9 cellular contexts compared by ENCODE assay signal in the genomic region with DNA sequence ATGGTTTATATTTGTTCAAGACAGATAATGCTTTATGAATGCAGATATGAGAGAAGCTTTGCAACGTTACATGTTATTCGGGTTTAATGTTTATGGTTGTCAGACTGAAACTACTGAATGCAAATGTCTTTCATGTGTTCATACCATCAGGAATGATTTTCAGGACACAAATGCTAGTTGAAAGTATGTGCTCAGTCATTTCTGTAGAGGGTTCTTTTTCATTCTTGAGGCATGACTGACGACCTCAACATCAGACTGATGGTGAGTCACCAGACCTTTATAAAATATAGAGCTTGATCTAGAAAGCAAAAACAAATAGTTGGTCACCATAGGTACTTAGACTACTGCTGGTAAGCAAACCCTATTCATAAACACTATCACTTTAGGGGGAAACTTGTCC.
A peak's percentile ranks its signal among the peaks of the same experiment; 100 is the strongest.
DNase-seq lines count a peak whose midpoint lies in the region; ATAC-seq and TF ChIP-seq lines count a peak whose summit lies in the region.
"Had no signal": no experiment of that assay in that cellular context is flagged by ENCODE, and none has a peak within 500 bp of the region (broad histone marks: within the 10 kb centered on the region; RNA-seq: fewer than 3 reads in every experiment).

No MANE protein-coding gene starts in this region.

- H3K36me3 Mint-ChIP-seq in activated CD4-positive, alpha-beta memory T cell treated with anti-CD3 and anti-CD28 coated beads for 36 hours = no peaks in the 10 kb centered on the region
- H3K36me3 Mint-ChIP-seq in T-helper 17 cell (ENCODE audit: low read depth) = no peaks in the 10 kb centered on the region

- intact Hi-C loops in activated CD4-positive, alpha-beta memory T cell treated with anti-CD3 and anti-CD28 coated beads for 36 hours (cut with micrococcal nuclease) = no loop called here

- peak; percentile 80 for ATAC-seq in GM18868 (IDR thresholded peaks at IDR 0.05; ENCODE audit: unreplicated experiment)
- ATAC-seq in T-helper 17 cell = no peak

- H3K9me3 ChIP-seq in T-helper 17 cell (ENCODE audit: control insufficient read depth, low read length, poor library complexity, severe bottlenecking) = no peaks in the 10 kb centered on the region

- DNase-seq in M059J (ENCODE audit: low read depth) (peak; percentile 97), epithelial cell of esophagus (ENCODE audit: low read depth) (peak; percentile 84), stromal cell of bone marrow (ENCODE audit: low read depth) (peak; percentile 86), MV-4-11 (lab: John Stamatoyannopoulos, UW) (no peak), T-helper 17 cell (no peak)
- no peak for DNase-seq in activated CD4-positive, alpha-beta memory T cell treated with anti-CD3 and anti-CD28 coated beads for 36 hours
- DNase-seq: cerebellar nuclear complex had no signal

- no peak overlapping the region for H3K27ac Mint-ChIP-seq in activated CD4-positive, alpha-beta memory T cell treated with anti-CD3 and anti-CD28 coated beads for 36 hours
- H3K27ac Mint-ChIP-seq in T-helper 17 cell = no peak overlapping the region

- no peak for TF ChIP-seq CTCF in epithelial cell of esophagus (IDR thresholded peaks at IDR 0.05; ENCODE audit: insufficient read depth, low read depth, low read length, missing control alignments)

- no peak overlapping the region for H3K4me3 ChIP-seq in epithelial cell of esophagus (ENCODE audit: low read length)

- H3K9me3 Mint-ChIP-seq in activated CD4-positive, alpha-beta memory T cell treated with anti-CD3 and anti-CD28 coated beads for 36 hours = peaks cover 2% of the 10 kb centered on the region

- CTCF ChIA-PET in activated CD4-positive, alpha-beta memory T cell treated with anti-CD3 and anti-CD28 coated beads for 36 hours (lab: Charles Lee) = no interaction called here

- no peaks in the 10 kb centered on the region for H3K4me1 Mint-ChIP-seq in activated CD4-positive, alpha-beta memory T cell treated with anti-CD3 and anti-CD28 coated beads for 36 hours (ENCODE audit: low read depth)
- H3K4me1 Mint-ChIP-seq in T-helper 17 cell = no peaks in the 10 kb centered on the region
- H3K4me1 Mint-ChIP-seq: neural crest cell had no signal

- POLR2A ChIA-PET in activated CD4-positive, alpha-beta memory T cell treated with anti-CD3 and anti-CD28 coated beads for 36 hours (lab: Charles Lee) = no interaction called here

- no peaks in the 10 kb centered on the region for H3K27me3 Mint-ChIP-seq in activated CD4-positive, alpha-beta memory T cell treated with anti-CD3 and anti-CD28 coated beads for 36 hours
- no peaks in the 10 kb centered on the region for H3K27me3 Mint-ChIP-seq in T-helper 17 cell

- no peak overlapping the region for H3K4me3 Mint-ChIP-seq in activated CD4-positive, alpha-beta memory T cell treated with anti-CD3 and anti-CD28 coated beads for 36 hours
- no peak overlapping the region for H3K4me3 Mint-ChIP-seq in T-helper 17 cell
- H3K4me3 Mint-ChIP-seq: neural crest cell had no signal

Comparison
In these comparisons a context has a peak if more than half of its experiments do, and no peak if none do; other contexts are left out.
1. DNase-seq: peak in M059J (single experiment), epithelial cell of esophagus (single experiment) and stromal cell of bone marrow (single experiment); none in activated CD4-positive, alpha-beta memory T cell treated with anti-CD3 and anti-CD28 coated beads for 36 hours (single experiment), MV-4-11 (single experiment) and T-helper 17 cell (0 of 3).